In genomic region chr7:16260236-16260728, GRCh38 we compare ENCODE assay signal across 19 cellular contexts.
A peak's percentile ranks its signal among the peaks of the same experiment; 100 is the strongest.
DNase-seq lines count a peak whose midpoint lies in the region; ATAC-seq lines count a peak whose summit lies in the region.
"Had no signal": no experiment of that assay in that cellular context is flagged by ENCODE, and none has a peak within 500 bp of the region (broad histone marks: within the 10 kb centered on the region; RNA-seq: fewer than 3 reads in every experiment).

No MANE protein-coding gene starts in this region.

- no CpG with 5 or more reads among the region's 1 CpG for WGBS in mesenchymal stem cell

- no peaks in the 10 kb centered on the region for H3K27me3 ChIP-seq in mesenchymal stem cell (ENCODE audit: control insufficient read depth in 1 of 2, insufficient read depth in 1 of 2, low read length in 2 of 2)
- H3K27me3 ChIP-seq: foreskin keratinocyte, MG63, vagina had no signal

- no peak overlapping the region for H2AFZ ChIP-seq in mesenchymal stem cell (ENCODE audit: low read depth, low read length)
- H2AFZ ChIP-seq: GM23248 had no signal

- H3K9me3 ChIP-seq in mesenchymal stem cell (ENCODE audit: control insufficient read depth, low read length) = no peaks in the 10 kb centered on the region
- H3K9me3 ChIP-seq: MG63, psoas muscle, vagina had no signal

- H3K27ac ChIP-seq in mesenchymal stem cell (ENCODE audit: low read length, poor library complexity, severe bottlenecking) = no peak overlapping the region
- H3K27ac ChIP-seq: foreskin keratinocyte, GM23248, psoas muscle, vagina had no signal

- H3K18ac ChIP-seq in mesenchymal stem cell (ENCODE audit: low read depth in 1 of 2, low read length in 2 of 2) = no peak overlapping the region

- no peak overlapping the region for H2BK15ac ChIP-seq in mesenchymal stem cell (ENCODE audit: low read depth, poor library complexity, severe bottlenecking)

- H3K9ac ChIP-seq in mesenchymal stem cell (ENCODE audit: low read length) = no peak overlapping the region
- H3K9ac ChIP-seq: GM23248 had no signal

- peak; percentile 7 for DNase-seq in mesenchymal stem cell
- DNase-seq in T-helper 9 cell = no peak
- no peak for DNase-seq in iPS-NIHi11 (ENCODE audit: low spot score)
- DNase-seq in activated naive CD4-positive, alpha-beta T cell treated with Interleukin-2 at 50 U/mL for 16 hours = no peak
- DNase-seq: activated CD4-positive, CD25-positive, alpha-beta regulatory T cell; DMS79; endodermal cell; foreskin keratinocyte; GM23248; MG63; natural killer cell; NCI-H2029 treated with DMSO at 0.1 percent for 48 hours; NCI-H774; psoas muscle had no signal

- no peak overlapping the region for H4K91ac ChIP-seq in mesenchymal stem cell (ENCODE audit: low read length)

- no peaks in the 10 kb centered on the region for H3K4me1 ChIP-seq in mesenchymal stem cell (ENCODE audit: control insufficient read depth, insufficient read depth, low read depth, low read length)
- H3K4me1 ChIP-seq: foreskin keratinocyte, psoas muscle, vagina had no signal

- H3K4ac ChIP-seq in mesenchymal stem cell (ENCODE audit: low read depth in 1 of 2, low read length in 2 of 2) = no peak overlapping the region

- H3K79me1 ChIP-seq in mesenchymal stem cell (replicated peaks; ENCODE audit: low read length, poor library complexity, severe bottlenecking) = no peaks in the 10 kb centered on the region

- no peaks in the 10 kb centered on the region for H3K36me3 ChIP-seq in mesenchymal stem cell (ENCODE audit: control insufficient read depth in 1 of 2, insufficient read depth in 2 of 2, low read depth in 1 of 2, low read length in 2 of 2)
- H3K36me3 ChIP-seq: MG63, vagina had no signal

- no peak overlapping the region for H3K14ac ChIP-seq in mesenchymal stem cell (ENCODE audit: low read length in 2 of 2)

- no peak overlapping the region for H2BK12ac ChIP-seq in mesenchymal stem cell (ENCODE audit: low read length in 2 of 2)

- ATAC-seq in GM19351 (IDR thresholded peaks at IDR 0.05; ENCODE audit: unreplicated experiment) (peak; percentile 78), HG02588 (IDR thresholded peaks at IDR 0.05; ENCODE audit: unreplicated experiment) (peak; percentile 82), HG03521 (IDR thresholded peaks at IDR 0.05; ENCODE audit: unreplicated experiment) (peak; percentile 80)
- ATAC-seq: foreskin keratinocyte, natural killer cell, psoas muscle had no signal

- H3K23ac ChIP-seq in mesenchymal stem cell (ENCODE audit: low read length in 2 of 2) = no peak overlapping the region

- H2AK5ac ChIP-seq in mesenchymal stem cell (ENCODE audit: low read length, severe bottlenecking) = no peak overlapping the region

- H2BK5ac ChIP-seq in mesenchymal stem cell (ENCODE audit: low read depth, low read length, poor library complexity, severe bottlenecking) = no peak overlapping the region

- H3K4me2 ChIP-seq in mesenchymal stem cell (ENCODE audit: low read length, poor library complexity, severe bottlenecking) = no peak overlapping the region

- no peak overlapping the region for H2BK120ac ChIP-seq in mesenchymal stem cell (ENCODE audit: low read depth, low read length)

- no peak overlapping the region for H4K8ac ChIP-seq in mesenchymal stem cell (ENCODE audit: low read length)

- H3K4me3 ChIP-seq in mesenchymal stem cell (ENCODE audit: insufficient read depth in 1 of 2, low read depth in 1 of 2, low read length in 2 of 2) = no peak overlapping the region
- H3K4me3 ChIP-seq: GM23248, lung, MG63, psoas muscle, vagina had no signal
